8 cellular contexts compared by ENCODE assay signal in genomic region chr7:92135100-92135429, GRCh38. TPM values are rescaled to one million over a fixed set of nuclear protein-coding genes. Genes with fewer than 3 reads are reported as not detected.
DNase-seq lines count a peak whose midpoint lies in the region; ATAC-seq and TF ChIP-seq lines count a peak whose summit lies in the region.

No MANE protein-coding gene starts in this region.

- H3K4me1 Mint-ChIP-seq in nephron progenitor cell, result peaks cover 55% of the 10 kb centered on the region

- DNase-seq in DMS 273 treated with DMSO at 0.1 percent for 48 hours (lab: John Stamatoyannopoulos, UW) (peak; percentile 36), HPDE6-E6E7 (ENCODE audit: extremely low spot score) (peak; percentile 13), SW480 (ENCODE audit: low spot score) (peak; percentile 56), nephron progenitor cell (peak; percentile 38), foreskin melanocyte (no peak)

- peaks cover 17% of the 10 kb centered on the region for H3K36me3 Mint-ChIP-seq in nephron progenitor cell (ENCODE audit: low read depth)

- 1 to 5% methylated on average over 12 of the region's 12 CpGs for WGBS in esophagus, 2 donors

- no peak for TF ChIP-seq CTCF in nephron progenitor cell (IDR thresholded peaks at IDR 0.05)

- H3K27ac ChIP-seq in esophagus (ENCODE audit: low read depth in 2 of 2, low read length in 1 of 2), result peak overlapping the region; percentile 95 to 96

- no peaks in the 10 kb centered on the region for H3K9me3 ChIP-seq in esophagus (ENCODE audit: control insufficient read depth in 2 of 2, insufficient read depth in 1 of 2, low read depth in 1 of 2, low read length in 1 of 2)

- H3K27me3 ChIP-seq in esophagus (ENCODE audit: control insufficient read depth in 1 of 2, insufficient read depth in 2 of 2, low read length in 2 of 2), result no peaks in the 10 kb centered on the region

- H3K4me1 ChIP-seq in esophagus (ENCODE audit: control insufficient read depth in 2 of 2, insufficient read depth in 2 of 2, low read length in 1 of 2), result no peaks in the 10 kb centered on the region

- peaks cover 9% of the 10 kb centered on the region for H3K27me3 Mint-ChIP-seq in nephron progenitor cell (ENCODE audit: low read depth, poor library complexity)

- H3K36me3 ChIP-seq in esophagus (ENCODE audit: control insufficient read depth in 2 of 2, insufficient read depth in 2 of 2, low read length in 1 of 2), result peaks cover 0 to 3% of the 10 kb centered on the region in 2 donors

- peaks cover 23% of the 10 kb centered on the region for H3K9me3 Mint-ChIP-seq in nephron progenitor cell

- H3K4me3 Mint-ChIP-seq in nephron progenitor cell, result peak overlapping the region; percentile 92

- H3K27ac Mint-ChIP-seq in nephron progenitor cell, result peak overlapping the region; percentile 100

- ATAC-seq in activated CD4-positive, CD25-positive, alpha-beta regulatory T cell treated with anti-CD3 and anti-CD28 coated beads, Interleukin-2, amount 50 U/mL, for 24 hours, result no peak
- no peak for ATAC-seq in GM18867 (IDR thresholded peaks at IDR 0.05; ENCODE audit: unreplicated experiment)

- peak overlapping the region; percentile 83 to 100 for H3K4me3 ChIP-seq in esophagus (ENCODE audit: low read depth in 1 of 2, low read length in 2 of 2)

RNA-seq across cellular contexts. Expression of gene CYP51A1, which starts 0.8 kb away (rescaled TPM):
- polyA plus RNA-seq in esophagus, result 10 to 100 TPM; 27.9 to 40.8 TPM

RNA-seq across cellular contexts. Expression of gene LRRD1, which starts 43.9 kb away (rescaled TPM):
- polyA plus RNA-seq in esophagus, result under 1 TPM in 1 of 2 donors, not detected in 1; 0.01 TPM
